ENCODE assay signal across 19 cellular contexts in genomic region chr10:103823706-103824272, GRCh38. TPM values are rescaled to one million over a fixed set of nuclear protein-coding genes. Genes with fewer than 3 reads are reported as not detected.
DNase-seq lines count a peak whose midpoint lies in the region; ATAC-seq and TF ChIP-seq lines count a peak whose summit lies in the region.
"Had no signal": no experiment of that assay in that cellular context is flagged by ENCODE, and none has a peak within 500 bp of the region (broad histone marks: within the 10 kb centered on the region; RNA-seq: fewer than 3 reads in every experiment).

No MANE protein-coding gene starts in this region.

- H3K36me3 Mint-ChIP-seq in MCF 10A (ENCODE audit: insufficient read depth, unreplicated experiment): no peaks in the 10 kb centered on the region
- H3K36me3 Mint-ChIP-seq in osteocyte (ENCODE audit: unreplicated experiment): no peaks in the 10 kb centered on the region
- H3K36me3 Mint-ChIP-seq: CD4-positive, CD25-positive, alpha-beta regulatory T cell had no signal

- intact Hi-C loops in mammary epithelial cell (cut with micrococcal nuclease) (no loop called here), MCF 10A (cut with micrococcal nuclease) (no loop called here)

- no peak overlapping the region for H2AFZ ChIP-seq in mammary epithelial cell (ENCODE audit: low read depth, low read length)
- H2AFZ ChIP-seq: GM23248 had no signal

- H3K4me1 ChIP-seq in mammary epithelial cell (ENCODE audit: insufficient read depth, low read length): peaks cover 63% of the 10 kb centered on the region

- no peaks in the 10 kb centered on the region for H3K27me3 Mint-ChIP-seq in MCF 10A (ENCODE audit: insufficient read depth, unreplicated experiment)
- peaks cover 27% of the 10 kb centered on the region for H3K27me3 Mint-ChIP-seq in osteocyte (ENCODE audit: unreplicated experiment)

- H3K9me3 Mint-ChIP-seq in MCF 10A (ENCODE audit: unreplicated experiment) (no peaks in the 10 kb centered on the region), osteocyte (ENCODE audit: unreplicated experiment) (no peaks in the 10 kb centered on the region)
- H3K9me3 Mint-ChIP-seq: CD4-positive, CD25-positive, alpha-beta regulatory T cell had no signal

- H3K79me2 ChIP-seq in mammary epithelial cell (ENCODE audit: insufficient read depth, low read length): peaks cover 99% of the 10 kb centered on the region

- ATAC-seq in esophagus mucosa: peak; percentile 47
- no peak for ATAC-seq in HG02840 (IDR thresholded peaks at IDR 0.05; ENCODE audit: low FRiP score, unreplicated experiment)

- no peaks in the 10 kb centered on the region for H3K9me3 ChIP-seq in mammary epithelial cell (replicated peaks; ENCODE audit: insufficient read depth, low read length)
- H3K9me3 ChIP-seq: Peyer's patch had no signal

- H3K36me3 ChIP-seq in mammary epithelial cell (ENCODE audit: insufficient read depth, low read length): peaks cover 4% of the 10 kb centered on the region
- H3K36me3 ChIP-seq: Peyer's patch had no signal

- dilution Hi-C loops in mammary epithelial cell (cut with HindIII; ENCODE audit: low sequenced_read_pairs): no loop called here

- POLR2A ChIA-PET in MCF 10A (lab: Yijun Ruan, JAX): interaction anchor here (0.7 to 1.0 kb wide), 3 partner anchors 13 to 131 kb away, joined by 3 to 5 read pairs (median 4); no protein-coding TSS in a partner anchor

- H3K4me2 ChIP-seq in mammary epithelial cell (ENCODE audit: insufficient read depth, low read depth, low read length): peak overlapping the region; percentile 38

- in situ Hi-C loops in mammary epithelial cell (cut with MboI; ENCODE audit: low sequenced_read_pairs in 2 of 2): no loop called here
- in situ Hi-C loops in G401 (cut with HindIII; ENCODE audit: low sequenced_read_pairs): no loop called here

- H3K27ac Mint-ChIP-seq in MCF 10A (ENCODE audit: low read depth, unreplicated experiment) (no peak overlapping the region), osteocyte (ENCODE audit: unreplicated experiment) (peak overlapping the region; percentile 47)

- H3K4me1 Mint-ChIP-seq in MCF 10A (ENCODE audit: insufficient read depth, unreplicated experiment) (peaks cover 9% of the 10 kb centered on the region), osteocyte (ENCODE audit: unreplicated experiment) (peaks cover 46% of the 10 kb centered on the region)

- DNase-seq in mammary epithelial cell (peak; percentile 66), MCF 10A (ENCODE audit: unreplicated experiment) (no peak), osteocyte (ENCODE audit: extremely low spot score, unreplicated experiment) (no peak), G401 (ENCODE audit: low spot score) (no peak), DMS79 (lab: John Stamatoyannopoulos, UW) (no peak)
- DNase-seq in stimulated activated naive CD4-positive, alpha-beta T cell (lab: John Stamatoyannopoulos, UW): no peak
- DNase-seq: 8988T; Calu3; CD4-positive, CD25-positive, alpha-beta regulatory T cell; DMS79 treated with DMSO at 0.1 percent for 48 hours; GF-D8; GM23248; Karpas-422; NCI-H2029; NCI-H510A treated with DMSO at 0.1 percent for 48 hours; Peyer's patch; SIG-M5 had no signal

- no peaks in the 10 kb centered on the region for H3K27me3 ChIP-seq in mammary epithelial cell (ENCODE audit: insufficient read depth, low read length)
- H3K27me3 ChIP-seq: Peyer's patch had no signal

- 42% methylated on average over 9 of the region's 9 CpGs for WGBS in mammary epithelial cell (ENCODE audit: low coverage, missing lambda C conversion rate)

- peak overlapping the region; percentile 85 for H3K27ac ChIP-seq in mammary epithelial cell (ENCODE audit: insufficient read depth, low read depth, low read length)
- H3K27ac ChIP-seq: GM23248, Peyer's patch had no signal

- no TSS peak for BruUV-seq in mammary epithelial cell (replicated peaks; lab: Mats Ljungman, UMichigan)
- BruUV-seq in MCF 10A (replicated peaks; lab: Mats Ljungman, UMichigan): no TSS peak

- no peak for TF ChIP-seq CTCF in mammary epithelial cell (conservative IDR thresholded peaks at IDR 0.05 in 1 of 2, IDR thresholded peaks at IDR 0.05 in 1 of 2; ENCODE audit: extremely low read depth in 1 of 2, insufficient read depth in 1 of 2, low read depth in 1 of 2, low read length in 2 of 2)
- no peak for TF ChIP-seq CTCF in MCF 10A (IDR thresholded peaks at IDR 0.05; ENCODE audit: unreplicated experiment)
- no peak for TF ChIP-seq CTCF in osteocyte (IDR thresholded peaks at IDR 0.05)

- H3K9ac ChIP-seq in mammary epithelial cell (ENCODE audit: insufficient read depth, low read length): peak overlapping the region; percentile 43
- H3K9ac ChIP-seq: GM23248 had no signal

- no peak overlapping the region for H3K4me3 ChIP-seq in mammary epithelial cell (replicated peaks in 1 of 3; ENCODE audit: insufficient read depth in 1 of 3, low read depth in 2 of 3, low read length in 3 of 3)
- H3K4me3 ChIP-seq: GM23248, Peyer's patch had no signal

- CTCF ChIA-PET in mammary epithelial cell (lab: Charles Lee; ENCODE audit: low non-redundant PET): interaction anchor here (0.6 kb wide), 2 partner anchors 298 to 432 kb away, joined by 3 read pairs; partner anchors contain the start of gene SFR1
- CTCF ChIA-PET in MCF 10A (lab: Yijun Ruan, JAX): interaction anchor here (0.6 to 1.1 kb wide), 2 partner anchors 43 to 112 kb away, joined by 3 to 4 read pairs; no protein-coding TSS in a partner anchor

- H4K20me1 ChIP-seq in mammary epithelial cell (ENCODE audit: insufficient read depth, low read length): no peaks in the 10 kb centered on the region

- H3K4me3 Mint-ChIP-seq in MCF 10A (ENCODE audit: unreplicated experiment) (no peak overlapping the region), osteocyte (ENCODE audit: unreplicated experiment) (no peak overlapping the region)
- H3K4me3 Mint-ChIP-seq: CD4-positive, CD25-positive, alpha-beta regulatory T cell had no signal

RNA-seq across cellular contexts. Expression of gene SH3PXD2A, which starts 31.6 kb away (rescaled TPM):
- total RNA-seq in mammary epithelial cell (100 to 1,000 TPM in 1 of 2 donors, 10 to 100 TPM in 1; 72.2 to 116 TPM), MCF 10A (2022) (13.2 and 15.0 TPM in 2 replicates), esophagus mucosa (34.0 TPM), osteocyte (43.0 and 46.6 TPM in 2 replicates)
- 35.3 TPM for polyA plus RNA-seq in mammary epithelial cell
- 112 TPM for polyA minus RNA-seq in mammary epithelial cell
- total RNA-seq in G401 (2014; rRNA removed; shearing (Covaris generic)): 11.0 and 19.1 TPM in 2 replicates
